13 cellular contexts compared by ENCODE assay signal in genomic region chr4:53963336-53963735, GRCh38.
"Had no signal": no experiment of that assay in that cellular context is flagged by ENCODE, and none has a peak within 500 bp of the region (broad histone marks: within the 10 kb centered on the region; RNA-seq: fewer than 3 reads in every experiment).

No MANE protein-coding gene starts in this region.

- H3K9me3 ChIP-seq: testis had no signal

- H3K4me1 Mint-ChIP-seq: activated naive CD8-positive, alpha-beta T cell treated with anti-CD3 and anti-CD28 coated beads for 36 hours had no signal

- H3K27ac ChIP-seq: cardiac muscle cell, testis had no signal

- H3K9me3 Mint-ChIP-seq: effector memory CD8-positive, alpha-beta T cell had no signal

- H3K36me3 Mint-ChIP-seq: activated naive CD8-positive, alpha-beta T cell treated with anti-CD3 and anti-CD28 coated beads for 36 hours had no signal

- H3K4me3 Mint-ChIP-seq: activated naive CD8-positive, alpha-beta T cell treated with anti-CD3 and anti-CD28 coated beads for 36 hours; effector memory CD8-positive, alpha-beta T cell; nephron had no signal

- H3K4me3 ChIP-seq: cardiac muscle cell, testis had no signal

- ATAC-seq: effector memory CD8-positive, alpha-beta T cell; stimulated activated naive CD8-positive, alpha-beta T cell treated with anti-CD3 and anti-CD28 coated beads, Interleukin-15, Interleukin-2, amounts not matched to agents 100 U/mL and 50 U/mL, for 24 hours had no signal

- H3K36me3 ChIP-seq: cardiac muscle cell had no signal

- H3K27me3 Mint-ChIP-seq: activated naive CD8-positive, alpha-beta T cell treated with anti-CD3 and anti-CD28 coated beads for 36 hours; effector memory CD8-positive, alpha-beta T cell had no signal

- H3K27me3 ChIP-seq: cardiac muscle cell, testis had no signal

- DNase-seq: activated CD4-positive, alpha-beta T cell treated with anti-CD3 and anti-CD28 coated beads, Interleukin-2, amount 50 U/mL, for 4 hours; activated CD4-positive, CD25-positive, alpha-beta regulatory T cell treated with anti-CD3 and anti-CD28 coated beads, Interleukin-2, amount 50 U/mL, for 72 hours; activated gamma-delta T cell treated with Interleukin-2 at 50 U/mL for 16 hours; activated naive CD8-positive, alpha-beta T cell treated with anti-CD3 and anti-CD28 coated beads for 36 hours; activated T-cell treated with anti-CD3 and anti-CD28 coated beads, Interleukin-2, amount 50 U/mL, for 48 hours; anterior cingulate cortex; effector memory CD8-positive, alpha-beta T cell; stimulated activated CD4-positive, alpha-beta T cell treated with anti-CD3 and anti-CD28 coated beads, Interleukin-2, amount 100 ng/mL, for 48 hours; stimulated activated naive CD8-positive, alpha-beta T cell treated with anti-CD3 and anti-CD28 coated beads, Interleukin-15, Interleukin-2, amounts not matched to agents 100 U/mL and 50 U/mL, for 24 hours; T-helper 9 cell; testis had no signal

- H3K27ac Mint-ChIP-seq: activated naive CD8-positive, alpha-beta T cell treated with anti-CD3 and anti-CD28 coated beads for 36 hours; effector memory CD8-positive, alpha-beta T cell had no signal
